In genomic region chr17:59737324-59737723, GRCh38 we compare ENCODE assay signal across 2 cellular contexts.
TF ChIP-seq lines count a peak whose summit lies in the region.

No MANE protein-coding gene starts in this region.

TF ChIP-seq in GM23338, 12 proteins besides CTCF, POLR2A, EP300 and RAD21 (continued from another document):
- TF ChIP-seq REST (IDR thresholded peaks at IDR 0.05; ENCODE audit: unreplicated experiment) (no peak), ZNF462 (CRISPR knock-in tag; IDR thresholded peaks at IDR 0.05) (no peak), EZH2 (IDR thresholded peaks at IDR 0.05; ENCODE audit: low read depth, unreplicated experiment) (no peak), JUNB (IDR thresholded peaks at IDR 0.05; ENCODE audit: unreplicated experiment) (no peak), EZH2phosphoT487 (IDR thresholded peaks at IDR 0.05; ENCODE audit: unreplicated experiment) (no peak)
TF ChIP-seq in GM23338: peak in this region for 0.

TF ChIP-seq in WTC11, 78 proteins besides CTCF, POLR2A, EP300 and RAD21 (continued from another document):
- TF ChIP-seq PREB (CRISPR knock-in tag; IDR thresholded peaks at IDR 0.05; ENCODE audit: borderline replicate concordance): no peak
- no peak for TF ChIP-seq ZNF416 (CRISPR knock-in tag; IDR thresholded peaks at IDR 0.05)
- TF ChIP-seq OVOL2 (CRISPR knock-in tag; IDR thresholded peaks at IDR 0.05; ENCODE audit: borderline replicate concordance): no peak
- no peak for TF ChIP-seq KAT7 (CRISPR knock-in tag; IDR thresholded peaks at IDR 0.05; ENCODE audit: borderline replicate concordance)
- no peak for TF ChIP-seq ZNF317 (CRISPR knock-in tag; IDR thresholded peaks at IDR 0.05; ENCODE audit: borderline replicate concordance, low read depth)
- TF ChIP-seq IRF1 (CRISPR knock-in tag; IDR thresholded peaks at IDR 0.05): no peak
- TF ChIP-seq AR (CRISPR knock-in tag; IDR thresholded peaks at IDR 0.05): no peak
- no peak for TF ChIP-seq TP53 (CRISPR knock-in tag; IDR thresholded peaks at IDR 0.05)
- no peak for TF ChIP-seq ZNF138 (CRISPR knock-in tag; conservative IDR thresholded peaks at IDR 0.05)
- TF ChIP-seq MLX (CRISPR knock-in tag; IDR thresholded peaks at IDR 0.05): no peak
- no peak for TF ChIP-seq ATF3 (CRISPR knock-in tag; conservative IDR thresholded peaks at IDR 0.05)
